In genomic region chr2:159427048-159427447, GRCh38 we compare ENCODE assay signal across 18 cellular contexts.
DNase-seq lines count a peak whose midpoint lies in the region; ATAC-seq, FAIRE-seq and TF ChIP-seq lines count a peak whose summit lies in the region.
"Had no signal": no experiment of that assay in that cellular context is flagged by ENCODE, and none has a peak within 500 bp of the region (broad histone marks: within the 10 kb centered on the region; RNA-seq: fewer than 3 reads in every experiment).

No MANE protein-coding gene starts in this region.

- H3K9me1 ChIP-seq in K562 (ENCODE audit: control insufficient read depth, insufficient read depth, low read length) = no peaks in the 10 kb centered on the region

- peak overlapping the region; percentile 69 for H2AFZ ChIP-seq in Loucy (ENCODE audit: low read length)
- no peak overlapping the region for H2AFZ ChIP-seq in K562 (ENCODE audit: low read depth, low read length)
- H2AFZ ChIP-seq: GM23248 had no signal

- H3K9me2 ChIP-seq in Loucy (replicated peaks; ENCODE audit: low read depth, low read length) = no peaks in the 10 kb centered on the region

- H3K4me1 ChIP-seq in A673 (ENCODE audit: insufficient read depth, low read length, poor library complexity, severe bottlenecking) (peaks cover 14% of the 10 kb centered on the region), Loucy (ENCODE audit: insufficient read depth, low read length, poor library complexity, severe bottlenecking) (peaks cover 9% of the 10 kb centered on the region), K562 (replicated peaks in 1 of 2; ENCODE audit: control insufficient read depth in 2 of 2, insufficient read depth in 2 of 2, low read length in 2 of 2) (no peaks in the 10 kb centered on the region), right cardiac atrium (ENCODE audit: control insufficient read depth, insufficient read depth, low read length) (no peaks in the 10 kb centered on the region), lower lobe of right lung (no peaks in the 10 kb centered on the region)
- H3K4me1 ChIP-seq: A549 had no signal

- no peak overlapping the region for H3K27ac ChIP-seq in A673 (ENCODE audit: low read depth, low read length, poor library complexity, severe bottlenecking)
- H3K27ac ChIP-seq in K562 (ENCODE audit: extremely low read depth, low read depth, low read length) = no peak overlapping the region
- H3K27ac ChIP-seq in right cardiac atrium (ENCODE audit: low read length) = no peak overlapping the region
- no peak overlapping the region for H3K27ac ChIP-seq in lower lobe of right lung
- H3K27ac ChIP-seq: 22Rv1, A549, BLaER1, GM23248, HL-60 had no signal

- no peak for TF ChIP-seq CTCF in A673 (conservative IDR thresholded peaks at IDR 0.05; ENCODE audit: low read depth, low read length)
- no peak for TF ChIP-seq CTCF in Loucy (conservative IDR thresholded peaks at IDR 0.05; ENCODE audit: low read length)
- TF ChIP-seq CTCF in K562 (IDR thresholded peaks at IDR 0.05 in 2 of 3, conservative IDR thresholded peaks at IDR 0.05 in 1 of 3; ENCODE audit: insufficient read depth in 2 of 3, low read depth in 1 of 3, low read length in 3 of 3) = no peak
- TF ChIP-seq CTCF in progenitor cell of endocrine pancreas (IDR thresholded peaks at IDR 0.05; ENCODE audit: unreplicated experiment) = no peak
- TF ChIP-seq CTCF in lower lobe of right lung (IDR thresholded peaks at IDR 0.05) = no peak

- WGBS in K562 (ENCODE audit: insufficient coverage, low coverage, missing lambda C conversion rate) = 33% methylated on average over 2 of the region's 2 CpGs
- 59% methylated on average over 2 of the region's 2 CpGs for WGBS in right cardiac atrium

- FAIRE-seq in K562 (lab: Jason Lieb, UNC) = no peak
- FAIRE-seq: A549, GM12878 had no signal

- H3K4me2 ChIP-seq in Loucy (ENCODE audit: low read depth, low read length, poor library complexity, severe bottlenecking) (peak overlapping the region; percentile 21), K562 (ENCODE audit: insufficient read depth, low read length) (no peak overlapping the region)
- H3K4me2 ChIP-seq: A549, BLaER1 had no signal

- H3K9me3 ChIP-seq in A673 (ENCODE audit: low read depth, low read length, poor library complexity, severe bottlenecking) = no peaks in the 10 kb centered on the region
- no peaks in the 10 kb centered on the region for H3K9me3 ChIP-seq in Loucy (ENCODE audit: insufficient read depth, low read depth, low read length)
- H3K9me3 ChIP-seq in K562 (replicated peaks; ENCODE audit: control insufficient read depth, insufficient read depth, low read depth, low read length) = no peaks in the 10 kb centered on the region
- H3K9me3 ChIP-seq in right cardiac atrium (ENCODE audit: control insufficient read depth, low read length) = no peaks in the 10 kb centered on the region
- peaks cover 3% of the 10 kb centered on the region for H3K9me3 ChIP-seq in lower lobe of right lung
- H3K9me3 ChIP-seq: A549, BLaER1, HAP-1 had no signal

- H3K79me2 ChIP-seq in Loucy (ENCODE audit: insufficient read depth, low read length) (no peaks in the 10 kb centered on the region), K562 (ENCODE audit: control insufficient read depth, insufficient read depth, low read length) (no peaks in the 10 kb centered on the region)

- peaks cover 41% of the 10 kb centered on the region for H3K36me3 Mint-ChIP-seq in progenitor cell of endocrine pancreas (ENCODE audit: insufficient read depth)
- no peaks in the 10 kb centered on the region for H3K36me3 Mint-ChIP-seq in T-helper 2 cell treated with Interferon-gamma antibody and Interleukin-4, amounts not matched to agents 5 μg/mL and 100 μg/mL, for 36 hours (ENCODE audit: low read depth)

- in situ Hi-C loops in K562 (cut with MboI) = no loop called here

- no peaks in the 10 kb centered on the region for H3K27me3 Mint-ChIP-seq in progenitor cell of endocrine pancreas
- H3K27me3 Mint-ChIP-seq in T-helper 2 cell treated with Interferon-gamma antibody and Interleukin-4, amounts not matched to agents 5 μg/mL and 100 μg/mL, for 36 hours (ENCODE audit: low read depth) = no peaks in the 10 kb centered on the region
- H3K27me3 Mint-ChIP-seq: CD4-positive, alpha-beta memory T cell had no signal

- no peak overlapping the region for H3K4me3 Mint-ChIP-seq in progenitor cell of endocrine pancreas (ENCODE audit: low read depth)
- H3K4me3 Mint-ChIP-seq in T-helper 2 cell treated with Interferon-gamma antibody and Interleukin-4, amounts not matched to agents 5 μg/mL and 100 μg/mL, for 36 hours = no peak overlapping the region
- H3K4me3 Mint-ChIP-seq: CD14-positive monocyte; CD4-positive, alpha-beta memory T cell had no signal

- TF ChIP-seq RAD21 in K562 (CRISPR knock-in tag; conservative IDR thresholded peaks at IDR 0.05 in 1 of 2, IDR thresholded peaks at IDR 0.05 in 1 of 2) = no peak

- peaks cover 10% of the 10 kb centered on the region for H3K9me3 Mint-ChIP-seq in progenitor cell of endocrine pancreas (ENCODE audit: low read depth)
- no peaks in the 10 kb centered on the region for H3K9me3 Mint-ChIP-seq in T-helper 2 cell treated with Interferon-gamma antibody and Interleukin-4, amounts not matched to agents 5 μg/mL and 100 μg/mL, for 36 hours
- H3K9me3 Mint-ChIP-seq: CD4-positive, alpha-beta memory T cell had no signal

- H3K27me3 ChIP-seq in A673 (replicated peaks; ENCODE audit: insufficient read depth, low read depth, low read length, poor library complexity) (no peaks in the 10 kb centered on the region), Loucy (ENCODE audit: insufficient read depth, low read length, poor library complexity, severe bottlenecking) (no peaks in the 10 kb centered on the region), K562 (ENCODE audit: control insufficient read depth in 2 of 2, insufficient read depth in 2 of 2, low read length in 2 of 2) (no peaks in the 10 kb centered on the region), right cardiac atrium (ENCODE audit: control insufficient read depth, insufficient read depth) (no peaks in the 10 kb centered on the region), lower lobe of right lung (ENCODE audit: low read depth) (no peaks in the 10 kb centered on the region)
- H3K27me3 ChIP-seq: BLaER1 had no signal

- H3F3A ChIP-seq in Loucy (ENCODE audit: low read depth) = no peaks in the 10 kb centered on the region

- no peak overlapping the region for H3K4me3 ChIP-seq in A673 (ENCODE audit: low read depth, low read length, poor library complexity, severe bottlenecking)
- H3K4me3 ChIP-seq in Loucy (ENCODE audit: low read length, poor library complexity, severe bottlenecking) = no peak overlapping the region
- H3K4me3 ChIP-seq in K562 = no peak overlapping the region
- no peak overlapping the region for H3K4me3 ChIP-seq in right cardiac atrium (ENCODE audit: low read length)
- no peak overlapping the region for H3K4me3 ChIP-seq in lower lobe of right lung
- H3K4me3 ChIP-seq: A549, BLaER1, GM12878, GM23248, HAP-1 had no signal

- no peaks in the 10 kb centered on the region for H3K36me3 ChIP-seq in A673 (ENCODE audit: insufficient read depth, low read length, poor library complexity, severe bottlenecking)
- H3K36me3 ChIP-seq in Loucy (ENCODE audit: insufficient read depth, low read length) = peaks cover 6% of the 10 kb centered on the region; the same call in 1 of the 2 replicates
- no peaks in the 10 kb centered on the region for H3K36me3 ChIP-seq in K562 (ENCODE audit: control insufficient read depth, insufficient read depth, low read length)
- peaks cover 58% of the 10 kb centered on the region for H3K36me3 ChIP-seq in lower lobe of right lung

- no TSS peak for BruUV-seq in A673 (replicated peaks; lab: Mats Ljungman, UMichigan)
- no TSS peak for BruUV-seq in K562 (replicated peaks; lab: Mats Ljungman, UMichigan)

- intact Hi-C loops in A673 (cut with micrococcal nuclease; ENCODE audit: unreplicated experiment) = no loop called here
- intact Hi-C loops in K562 (cut with micrococcal nuclease) = no loop called here
- intact Hi-C loops in right cardiac atrium (cut with DNase I) = no loop called here
- intact Hi-C loops in lower lobe of right lung (cut with DNase I) = no loop called here

- DNase-seq in A673 (ENCODE audit: low spot score) = peak; percentile 68
- DNase-seq in K562 (ENCODE audit: extremely low read depth in 1 of 4, low spot score in 3 of 4) = no peak
- no peak for DNase-seq in progenitor cell of endocrine pancreas (ENCODE audit: low spot score, unreplicated experiment)
- DNase-seq in T-helper 2 cell treated with Interferon-gamma antibody and Interleukin-4, amounts not matched to agents 5 μg/mL and 100 μg/mL, for 36 hours (ENCODE audit: low spot score) = no peak
- no peak for DNase-seq in right cardiac atrium
- DNase-seq in lower lobe of right lung = no peak
- DNase-seq: CD4-positive, alpha-beta memory T cell; DMS79 treated with DMSO at 0.1 percent for 48 hours; EL; GM23248 had no signal

- POLR2A ChIA-PET in A673 (lab: Charles Lee; ENCODE audit: low non-redundant PET) (no interaction called here), K562 (lab: Yijun Ruan, JAX) (interaction anchor here (0.9 to 1.4 kb wide), 3 partner anchors 8 to 19 kb away, joined by 3 to 4 read pairs (median 3); no protein-coding TSS in a partner anchor)

- TF ChIP-seq POLR2A in K562 (conservative IDR thresholded peaks at IDR 0.05) = no peak

- no peaks in the 10 kb centered on the region for H3K4me1 Mint-ChIP-seq in progenitor cell of endocrine pancreas (ENCODE audit: low read depth)
- H3K4me1 Mint-ChIP-seq in T-helper 2 cell treated with Interferon-gamma antibody and Interleukin-4, amounts not matched to agents 5 μg/mL and 100 μg/mL, for 36 hours (ENCODE audit: low read depth) = peaks cover 6% of the 10 kb centered on the region
- H3K4me1 Mint-ChIP-seq: CD14-positive monocyte; CD4-positive, alpha-beta memory T cell had no signal

- peak overlapping the region; percentile 66 for H3K27ac Mint-ChIP-seq in progenitor cell of endocrine pancreas
- no peak overlapping the region for H3K27ac Mint-ChIP-seq in T-helper 2 cell treated with Interferon-gamma antibody and Interleukin-4, amounts not matched to agents 5 μg/mL and 100 μg/mL, for 36 hours

- H4K20me1 ChIP-seq in Loucy (ENCODE audit: insufficient read depth, low read length, poor library complexity, severe bottlenecking) = no peaks in the 10 kb centered on the region
- H4K20me1 ChIP-seq in K562 (replicated peaks; ENCODE audit: control insufficient read depth, insufficient read depth, low read length) = no peaks in the 10 kb centered on the region
- H4K20me1 ChIP-seq: BLaER1 had no signal

- no peak for TF ChIP-seq EP300 in K562 (IDR thresholded peaks at IDR 0.05; ENCODE audit: low read length)

- ATAC-seq in K562 (no peak), right cardiac atrium (no peak), lower lobe of right lung (no peak)
- ATAC-seq: A549, GM12878 had no signal

- H3K9ac ChIP-seq in Loucy (ENCODE audit: low read depth, low read length, poor library complexity, severe bottlenecking) = no peak overlapping the region
- no peak overlapping the region for H3K9ac ChIP-seq in K562 (ENCODE audit: insufficient read depth in 1 of 2, low read depth in 2 of 2, low read length in 2 of 2)
- H3K9ac ChIP-seq: BLaER1, GM23248 had no signal

- CTCF ChIA-PET in A673 (lab: Charles Lee) (no interaction called here), K562 (lab: Yijun Ruan, JAX; ENCODE audit: low intra/inter-chr PET ratio) (no interaction called here)

TF ChIP-seq in K562, 482 proteins besides CTCF, POLR2A, EP300 and RAD21:
- TF ChIP-seq KDM1A (IDR thresholded peaks at IDR 0.05) (no peak), ZNF316 (IDR thresholded peaks at IDR 0.05) (0 out of 2 replicates have a peak, but pooled peaks have one; percentile 11), ZNF436 (CRISPR knock-in tag; IDR thresholded peaks at IDR 0.05) (no peak)
